18 cellular contexts compared by ENCODE assay signal in the genomic region with DNA sequence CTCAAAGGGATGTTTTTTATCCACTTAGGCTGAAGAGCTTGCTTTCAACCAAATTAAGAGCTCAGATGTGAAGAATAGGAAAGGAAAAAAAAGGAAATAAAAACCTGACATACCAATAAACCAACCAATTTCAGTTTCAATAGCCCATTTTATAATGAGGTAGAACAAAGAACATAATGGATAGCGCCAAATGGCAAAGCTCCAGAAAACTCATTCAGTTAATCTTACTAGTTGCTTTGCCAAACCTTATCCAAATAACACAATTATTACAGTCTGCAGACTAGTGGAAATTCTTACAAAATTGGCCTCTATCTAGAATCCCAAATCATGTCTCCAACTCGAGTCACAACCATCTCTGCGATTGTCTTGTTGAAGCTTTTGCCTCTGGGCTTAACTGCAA.
DNase-seq lines count a peak whose midpoint lies in the region; FAIRE-seq and TF ChIP-seq lines count a peak whose summit lies in the region.
"Had no signal": no experiment of that assay in that cellular context is flagged by ENCODE, and none has a peak within 500 bp of the region (broad histone marks: within the 10 kb centered on the region; RNA-seq: fewer than 3 reads in every experiment).

No MANE protein-coding gene starts in this region.

- H3K4me3 ChIP-seq in choroid plexus epithelial cell (ENCODE audit: low read depth, low read length): no peak overlapping the region
- H3K4me3 ChIP-seq: transverse colon had no signal

- H3K4me3 Mint-ChIP-seq in progenitor cell of endocrine pancreas (ENCODE audit: low read depth): no peak overlapping the region
- H3K4me3 Mint-ChIP-seq: CD8-positive, alpha-beta T cell; H9 had no signal

- H3K4me1 Mint-ChIP-seq in progenitor cell of endocrine pancreas (ENCODE audit: low read depth): peaks cover 1% of the 10 kb centered on the region

- FAIRE-seq in D721Med (lab: Jason Lieb, UNC): no peak
- FAIRE-seq: GM12891 had no signal

- DNase-seq in NCI-H2107 treated with DMSO at 0.1 percent for 48 hours (lab: John Stamatoyannopoulos, UW; ENCODE audit: unreplicated experiment) (peak; percentile 23), NCI-H2107 (lab: John Stamatoyannopoulos, UW) (no peak), NCI-H226 (peak; percentile 52), choroid plexus epithelial cell (ENCODE audit: low read depth) (peak; percentile 32), progenitor cell of endocrine pancreas (ENCODE audit: low spot score, unreplicated experiment) (no peak), inferior parietal cortex (ENCODE audit: extremely low spot score) (no peak), OCI-M2 (lab: John Stamatoyannopoulos, UW; ENCODE audit: unreplicated experiment) (no peak), D721Med (ENCODE audit: insufficient read length, low spot score) (no peak)
- DNase-seq: activated CD8-positive, alpha-beta memory T cell treated with anti-CD3 and anti-CD28 coated beads for 24 hours; activated effector memory CD4-positive, alpha-beta T cell treated with Interleukin-2 at 50 U/mL for 16 hours; amygdala; CD8-positive, alpha-beta T cell; H9; stimulated activated CD4-positive, alpha-beta T cell treated with anti-CD3 and anti-CD28 coated beads, Interleukin-12 subunit alpha, Interleukin-12 subunit beta, amount 100 ng/mL, for 4 hours; stimulated activated naive CD4-positive, alpha-beta T cell; T-helper 1 cell; transverse colon had no signal

- H3K27ac Mint-ChIP-seq in progenitor cell of endocrine pancreas: peak overlapping the region; percentile 80
- H3K27ac Mint-ChIP-seq: CD8-positive, alpha-beta T cell; H9 had no signal

- H3K27me3 Mint-ChIP-seq in progenitor cell of endocrine pancreas: no peaks in the 10 kb centered on the region

- no peak for TF ChIP-seq CTCF in choroid plexus epithelial cell (conservative IDR thresholded peaks at IDR 0.05; ENCODE audit: low read depth, low read length)
- TF ChIP-seq CTCF in progenitor cell of endocrine pancreas (IDR thresholded peaks at IDR 0.05; ENCODE audit: unreplicated experiment): no peak
- TF ChIP-seq CTCF in D721Med (IDR thresholded peaks at IDR 0.05; ENCODE audit: insufficient read depth, missing control alignments): no peak

- H3K9me3 Mint-ChIP-seq in progenitor cell of endocrine pancreas (ENCODE audit: low read depth): peaks cover 3% of the 10 kb centered on the region
- H3K9me3 Mint-ChIP-seq: CD8-positive, alpha-beta T cell had no signal

- H3K36me3 Mint-ChIP-seq in progenitor cell of endocrine pancreas (ENCODE audit: insufficient read depth): peaks cover 2% of the 10 kb centered on the region
- H3K36me3 Mint-ChIP-seq: CD8-positive, alpha-beta T cell had no signal

Comparison
In these comparisons a context has a peak if more than half of its experiments do, and no peak if none do; other contexts are left out.
1. DNase-seq: peak in NCI-H2107 treated with DMSO at 0.1 percent for 48 hours (single experiment), NCI-H226 (single experiment) and choroid plexus epithelial cell (single experiment); none in NCI-H2107 (single experiment), progenitor cell of endocrine pancreas (single experiment), inferior parietal cortex (single experiment), OCI-M2 (single experiment) and D721Med (single experiment).